In genomic region chr2:10844083-10844482, GRCh38 we compare ENCODE assay signal across 8 cellular contexts. TPM values are rescaled to one million over a fixed set of nuclear protein-coding genes. Genes with fewer than 3 reads are reported as not detected.
DNase-seq lines count a peak whose midpoint lies in the region; ATAC-seq and TF ChIP-seq lines count a peak whose summit lies in the region.

No MANE protein-coding gene starts in this region.

- no peak for TF ChIP-seq CTCF in PC-3 (conservative IDR thresholded peaks at IDR 0.05; ENCODE audit: low read depth, low read length)
- no peak for TF ChIP-seq CTCF in esophagus muscularis mucosa (IDR thresholded peaks at IDR 0.05)
- no peak for TF ChIP-seq CTCF in mucosa of descending colon (IDR thresholded peaks at IDR 0.05)
- TF ChIP-seq CTCF in uterus (IDR thresholded peaks at IDR 0.05) = no peak

- H3K9me2 ChIP-seq in PC-3 (replicated peaks; ENCODE audit: low read length) = no peaks in the 10 kb centered on the region

- H3K4me3 ChIP-seq in PC-3 (ENCODE audit: low read length) (no peak overlapping the region), esophagus muscularis mucosa (peak overlapping the region; percentile 15 to 56 (median 42)), mucosa of descending colon (no peak overlapping the region), uterus (no peak overlapping the region)

- BruUV-seq in PC-3 (replicated peaks; lab: Mats Ljungman, UMichigan) = no TSS peak

- H3K27me3 ChIP-seq in PC-3 (ENCODE audit: low read length) (peaks cover 6% of the 10 kb centered on the region; the same call in 1 of the 2 replicates), esophagus muscularis mucosa (peaks cover 0 to 6% (median 0%) of the 10 kb centered on the region in 4 donors), uterus (no peaks in the 10 kb centered on the region)

- H3K9me3 Mint-ChIP-seq in naive thymus-derived CD8-positive, alpha-beta T cell = peaks cover 0 to 40% (median 24%) of the 10 kb centered on the region in 9 donors

- ATAC-seq in PC-3 = peak; percentile 85
- ATAC-seq in mucosa of descending colon = peak; percentile 99
- ATAC-seq in naive thymus-derived CD8-positive, alpha-beta T cell = no peak

- H3K4me1 Mint-ChIP-seq in naive thymus-derived CD8-positive, alpha-beta T cell = peaks cover 0 to 1% (median 0%) of the 10 kb centered on the region in 4 donors

- CTCF ChIA-PET in PC-3 (lab: Charles Lee) = no interaction called here

- H3K4me1 ChIP-seq in PC-3 (ENCODE audit: insufficient read depth, low read length) (no peaks in the 10 kb centered on the region), esophagus muscularis mucosa (peaks cover 13 to 44% (median 27%) of the 10 kb centered on the region in 4 donors), mucosa of descending colon (ENCODE audit: low read depth) (no peaks in the 10 kb centered on the region), uterus (no peaks in the 10 kb centered on the region)

- H3K4me2 ChIP-seq in PC-3 (ENCODE audit: low read length) = no peak overlapping the region

- H3K27me3 Mint-ChIP-seq in naive thymus-derived CD8-positive, alpha-beta T cell = peaks cover 9 to 36% (median 22%) of the 10 kb centered on the region in 5 donors

- TF ChIP-seq POLR2A in esophagus muscularis mucosa (IDR thresholded peaks at IDR 0.05; ENCODE audit: low read depth) (no peak), uterus (IDR thresholded peaks at IDR 0.05) (no peak)

- H4K20me1 ChIP-seq in PC-3 (ENCODE audit: low read length) = no peaks in the 10 kb centered on the region

- no peaks in the 10 kb centered on the region for H3K79me2 ChIP-seq in PC-3 (ENCODE audit: low read length)

- H3K4me3 Mint-ChIP-seq in naive thymus-derived CD8-positive, alpha-beta T cell = peak overlapping the region in 1 of 10 donors; percentile 16

- no peak overlapping the region for H3K9ac ChIP-seq in PC-3 (ENCODE audit: low read length)

- H3K36me3 Mint-ChIP-seq in naive thymus-derived CD8-positive, alpha-beta T cell = peaks cover 0 to 21% (median 20%) of the 10 kb centered on the region in 3 donors

- H3F3A ChIP-seq in PC-3 (ENCODE audit: low read length, unreplicated experiment) = no peaks in the 10 kb centered on the region

- H3K36me3 ChIP-seq in PC-3 (ENCODE audit: low read depth, low read length) = no peaks in the 10 kb centered on the region
- H3K36me3 ChIP-seq in esophagus muscularis mucosa = no peaks in the 10 kb centered on the region
- no peaks in the 10 kb centered on the region for H3K36me3 ChIP-seq in mucosa of descending colon (ENCODE audit: low read depth)
- no peaks in the 10 kb centered on the region for H3K36me3 ChIP-seq in uterus

- no peak overlapping the region for H3K27ac Mint-ChIP-seq in naive thymus-derived CD8-positive, alpha-beta T cell

- peaks cover 5% of the 10 kb centered on the region; the same call in 1 of the 2 replicates for H3K9me3 ChIP-seq in PC-3 (ENCODE audit: low read length)
- peaks cover 0 to 31% (median 18%) of the 10 kb centered on the region in 4 donors for H3K9me3 ChIP-seq in esophagus muscularis mucosa
- peaks cover 15% of the 10 kb centered on the region for H3K9me3 ChIP-seq in mucosa of descending colon
- peaks cover 0 to 12% of the 10 kb centered on the region in 2 donors for H3K9me3 ChIP-seq in uterus

- peak; percentile 9 for TF ChIP-seq EP300 in esophagus muscularis mucosa (IDR thresholded peaks at IDR 0.05)

- POLR2A ChIA-PET in PC-3 (lab: Charles Lee; ENCODE audit: unreplicated experiment) = no interaction called here
- POLR2A ChIA-PET in naive thymus-derived CD8-positive, alpha-beta T cell (lab: Charles Lee) = interaction anchor here (0.6 kb wide), 2 partner anchors 77 to 261 kb away, joined by 3 to 4 read pairs; no protein-coding TSS in a partner anchor

- intact Hi-C loops in PC-3 (cut with micrococcal nuclease) (no loop called here), esophagus muscularis mucosa (cut with DNase I) (no loop called here), mucosa of descending colon (cut with DNase I, micrococcal nuclease) (no loop called here), uterus (cut with DNase I; ENCODE audit: low total_unique reads) (no loop called here)

- H3K27ac ChIP-seq in PC-3 (ENCODE audit: low read length) (no peak overlapping the region), esophagus muscularis mucosa (replicated peaks in 1 of 4) (peak overlapping the region; percentile 91 to 95 (median 92)), uterus (no peak overlapping the region)

- DNase-seq in DMS53 (lab: John Stamatoyannopoulos, UW) (peak; percentile 72), PC-3 (peak; percentile 36), esophagus muscularis mucosa (ENCODE audit: extremely low spot score) (no peak), mucosa of descending colon (peak; percentile 90 to 92 (median 91)), NCI-H1092 treated with DMSO at 0.1 percent for 48 hours (lab: John Stamatoyannopoulos, UW) (no peak), germinal center (ENCODE audit: low spot score) (no peak), uterus (no peak)
- DNase-seq in naive thymus-derived CD8-positive, alpha-beta T cell = no peak

- no peak overlapping the region for H2AFZ ChIP-seq in PC-3 (ENCODE audit: low read length)

- 34% methylated on average over 11 of the region's 12 CpGs for WGBS in esophagus muscularis mucosa

RNA-seq across cellular contexts. Expression of gene PDIA6, which starts 31.5 kb away (rescaled TPM):
- total RNA-seq in PC-3 (2014; rRNA removed) (350 and 351 TPM in 2 replicates), esophagus muscularis mucosa (10 to 100 TPM; 64.8 to 99.7 (median 85.3) TPM), mucosa of descending colon (100 to 1,000 TPM; 121 to 168 (median 126) TPM), uterus (100 to 1,000 TPM in 1 of 4 donors, 10 to 100 TPM in 3; 53.0 to 257 (median 89.0) TPM)
- 10 to 100 TPM; 30.9 to 34.7 TPM for total RNA-seq in naive thymus-derived CD8-positive, alpha-beta T cell
- 100 to 1,000 TPM in 1 of 3 donors, 10 to 100 TPM in 2; 64.1 to 126 (median 99.2) TPM for polyA plus RNA-seq in naive thymus-derived CD8-positive, alpha-beta T cell

Comparison
In these comparisons a context has a peak if more than half of its experiments do, and no peak if none do; other contexts are left out.
1. DNase-seq: peak in DMS53 (single experiment), PC-3 (single experiment) and mucosa of descending colon (3 of 3); none in esophagus muscularis mucosa (single experiment), NCI-H1092 treated with DMSO at 0.1 percent for 48 hours (single experiment), germinal center (single experiment), uterus (0 of 2) and naive thymus-derived CD8-positive, alpha-beta T cell (0 of 10).
2. ATAC-seq: peak in PC-3 (single experiment) and mucosa of descending colon (single experiment); none in naive thymus-derived CD8-positive, alpha-beta T cell (0 of 2).
3. H3K27ac ChIP-seq: peak in esophagus muscularis mucosa (4 of 4); none in PC-3 (single experiment) and uterus (0 of 2).
4. H3K4me3 ChIP-seq: peak in esophagus muscularis mucosa (4 of 4); none in PC-3 (single experiment), mucosa of descending colon (single experiment) and uterus (0 of 2).